In the genomic region with DNA sequence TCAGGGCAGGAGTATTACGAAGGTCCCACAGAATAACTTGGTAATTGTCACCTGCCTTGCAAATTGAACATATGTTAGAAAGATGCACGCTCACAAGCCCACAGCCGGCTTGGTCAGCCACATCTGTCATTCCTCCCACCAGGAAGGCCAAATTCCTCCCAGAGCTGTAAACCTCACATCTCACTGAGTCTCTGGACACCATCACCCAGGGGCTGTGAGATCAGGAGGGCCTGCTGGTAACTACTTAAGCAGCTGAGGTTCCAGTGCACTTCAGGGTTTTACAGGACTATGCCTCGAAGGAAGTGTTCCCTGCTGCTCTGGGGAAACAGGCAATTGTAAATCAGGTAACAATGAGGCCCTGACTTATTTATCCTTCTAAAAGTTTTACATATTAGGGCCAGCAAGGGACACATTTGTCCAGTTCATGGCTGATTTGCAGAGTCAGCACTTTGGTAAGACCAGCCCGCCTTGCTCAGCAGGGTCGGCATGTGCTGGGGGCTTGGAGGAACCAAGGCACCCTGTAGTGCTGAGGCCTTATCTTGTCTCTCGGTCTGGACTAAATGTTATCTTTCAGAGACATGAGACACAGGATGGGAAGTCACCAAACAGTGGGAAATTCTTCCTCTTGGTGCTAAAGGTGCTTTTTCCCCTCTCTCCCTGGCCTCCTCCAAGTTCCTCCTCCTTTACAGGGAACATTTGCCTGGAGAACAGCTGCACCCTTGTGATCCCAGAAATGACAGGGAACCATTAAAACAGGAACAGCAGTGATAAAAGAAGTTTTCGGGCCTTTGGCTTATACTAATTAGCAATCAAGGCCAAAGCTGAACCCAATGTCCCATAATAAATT, we compare ENCODE assay signal across 19 cellular contexts. TPM values are rescaled to one million over a fixed set of nuclear protein-coding genes. Genes with fewer than 3 reads are reported as not detected.
DNase-seq lines count a peak whose midpoint lies in the region; ATAC-seq, FAIRE-seq and TF ChIP-seq lines count a peak whose summit lies in the region.
"Had no signal": no experiment of that assay in that cellular context is flagged by ENCODE, and none has a peak within 500 bp of the region (broad histone marks: within the 10 kb centered on the region; RNA-seq: fewer than 3 reads in every experiment).

No MANE protein-coding gene starts in this region.

- TF ChIP-seq CTCF in astrocyte (IDR thresholded peaks at IDR 0.05; ENCODE audit: insufficient read depth, low read depth, low read length): no peak
- TF ChIP-seq CTCF in dorsolateral prefrontal cortex (IDR thresholded peaks at IDR 0.05 in 54 of 56, conservative IDR thresholded peaks at IDR 0.05 in 2 of 56; ENCODE audit: low read depth in 1 of 56, partially characterized antibody in 56 of 56): no peak
- TF ChIP-seq CTCF in GM10248 (IDR thresholded peaks at IDR 0.05; ENCODE audit: control extremely low read depth, extremely low read depth, low read depth, missing control alignments): no peak

- H4K20me1 ChIP-seq in astrocyte (ENCODE audit: insufficient read depth, low read length): no peaks in the 10 kb centered on the region

- no peak overlapping the region for H2BK120ac ChIP-seq in mesenchymal stem cell (ENCODE audit: low read depth, low read length)

- H3K9ac ChIP-seq in astrocyte (ENCODE audit: low read length) (no peak overlapping the region), mesenchymal stem cell (ENCODE audit: low read length) (no peak overlapping the region)
- H3K9ac ChIP-seq: GM23248 had no signal

- H4K8ac ChIP-seq in mesenchymal stem cell (ENCODE audit: low read length): peak overlapping the region; percentile 1

- peaks cover 11% of the 10 kb centered on the region for H3K36me3 Mint-ChIP-seq in astrocyte (ENCODE audit: low read depth, unreplicated experiment)

- no peak overlapping the region for H3K27ac Mint-ChIP-seq in astrocyte (ENCODE audit: unreplicated experiment)

- H3K9me3 ChIP-seq in astrocyte (ENCODE audit: insufficient read depth, low read depth, low read length): peaks cover 3% of the 10 kb centered on the region
- H3K9me3 ChIP-seq in mesenchymal stem cell (ENCODE audit: control insufficient read depth, low read length): no peaks in the 10 kb centered on the region

- no peak for ATAC-seq in HG03457 (IDR thresholded peaks at IDR 0.05; ENCODE audit: unreplicated experiment)
- ATAC-seq: GM12878 had no signal

- no peak overlapping the region for H3K4me3 Mint-ChIP-seq in astrocyte (ENCODE audit: unreplicated experiment)
- H3K4me3 Mint-ChIP-seq: CD4-positive, alpha-beta memory T cell had no signal

- peak overlapping the region; percentile 40 to 52 for H3K18ac ChIP-seq in mesenchymal stem cell (ENCODE audit: low read depth in 1 of 2, low read length in 2 of 2)

- H3K4ac ChIP-seq in mesenchymal stem cell (ENCODE audit: low read depth in 1 of 2, low read length in 2 of 2): peak overlapping the region in 1 of 2 experiments; percentile 5

- no peaks in the 10 kb centered on the region for H3K79me1 ChIP-seq in mesenchymal stem cell (replicated peaks; ENCODE audit: low read length, poor library complexity, severe bottlenecking)

- intact Hi-C loops in posterior vena cava (cut with DNase I) (no loop called here), dorsolateral prefrontal cortex (cut with DNase I) (no loop called here)

- no peak overlapping the region for H3K4me3 ChIP-seq in astrocyte (ENCODE audit: insufficient read depth, low read depth, low read length)
- H3K4me3 ChIP-seq in mesenchymal stem cell (ENCODE audit: insufficient read depth in 1 of 2, low read depth in 1 of 2, low read length in 2 of 2): no peak overlapping the region
- no peak overlapping the region for H3K4me3 ChIP-seq in dorsolateral prefrontal cortex
- H3K4me3 ChIP-seq: GM12878, GM23248 had no signal

- no peak overlapping the region for H3K23ac ChIP-seq in mesenchymal stem cell (ENCODE audit: low read length in 2 of 2)

- H2BK5ac ChIP-seq in mesenchymal stem cell (ENCODE audit: low read depth, low read length, poor library complexity, severe bottlenecking): no peak overlapping the region

- peaks cover 30% of the 10 kb centered on the region for H3K4me1 Mint-ChIP-seq in astrocyte (ENCODE audit: low read depth, unreplicated experiment)
- H3K4me1 Mint-ChIP-seq: CD4-positive, alpha-beta memory T cell had no signal

- peaks cover 17% of the 10 kb centered on the region for H3K4me1 ChIP-seq in astrocyte (ENCODE audit: insufficient read depth, low read length)
- peaks cover 14% of the 10 kb centered on the region for H3K4me1 ChIP-seq in mesenchymal stem cell (ENCODE audit: control insufficient read depth, insufficient read depth, low read depth, low read length)

- DNase-seq in activated effector memory CD4-positive, alpha-beta T cell treated with anti-CD3 and anti-CD28 coated beads, Interleukin-2, amount 50 U/mL, for 16 hours: peak; percentile 38
- DNase-seq in activated effector memory CD4-positive, alpha-beta T cell treated with Interleukin-2 at 50 U/mL for 16 hours: no peak
- DNase-seq in astrocyte (ENCODE audit: low read depth) (peak; percentile 11), mesenchymal stem cell (peak; percentile 39), posterior vena cava (ENCODE audit: low spot score) (peak; percentile 29), dorsolateral prefrontal cortex (no peak), GM10248 (ENCODE audit: extremely low spot score) (no peak)
- DNase-seq: CD4-positive, alpha-beta memory T cell; DMS79; GM23248; NCI-H1092; NCI-H2081 treated with DMSO at 0.1 percent for 48 hours; NCI-H510A treated with DMSO at 0.1 percent for 48 hours; NCI-H82 had no signal

- WGBS in mesenchymal stem cell: 39% methylated on average over 8 of the region's 8 CpGs

- H2AFZ ChIP-seq in astrocyte (ENCODE audit: low read depth, low read length) (no peak overlapping the region), mesenchymal stem cell (ENCODE audit: low read depth, low read length) (no peak overlapping the region)
- H2AFZ ChIP-seq: GM23248 had no signal

- POLR2A ChIA-PET in GM10248 (lab: Yijun Ruan, JAX): no interaction called here

- H2AK5ac ChIP-seq in mesenchymal stem cell (ENCODE audit: low read length, severe bottlenecking): no peak overlapping the region

- no peak overlapping the region for H4K91ac ChIP-seq in mesenchymal stem cell (ENCODE audit: low read length)

- H3K14ac ChIP-seq in mesenchymal stem cell (ENCODE audit: low read length in 2 of 2): no peak overlapping the region

- FAIRE-seq in astrocyte (lab: Jason Lieb, UNC): no peak
- FAIRE-seq: D721Med, G401.6, GM12878 had no signal

- H3K27me3 ChIP-seq in astrocyte (ENCODE audit: insufficient read depth, low read length) (no peaks in the 10 kb centered on the region), mesenchymal stem cell (ENCODE audit: control insufficient read depth in 1 of 2, insufficient read depth in 1 of 2, low read length in 2 of 2) (no peaks in the 10 kb centered on the region), dorsolateral prefrontal cortex (no peaks in the 10 kb centered on the region)

- H3K27me3 Mint-ChIP-seq in astrocyte (ENCODE audit: low read depth, unreplicated experiment): peaks cover 2% of the 10 kb centered on the region

- H3K36me3 ChIP-seq in astrocyte (ENCODE audit: insufficient read depth, low read length) (no peaks in the 10 kb centered on the region), mesenchymal stem cell (ENCODE audit: control insufficient read depth in 1 of 2, insufficient read depth in 2 of 2, low read depth in 1 of 2, low read length in 2 of 2) (peaks cover 5 to 8% of the 10 kb centered on the region in 2 experiments)

- H2BK15ac ChIP-seq in mesenchymal stem cell (ENCODE audit: low read depth, poor library complexity, severe bottlenecking): no peak overlapping the region

- CTCF ChIA-PET in GM10248 (lab: Yijun Ruan, JAX): no interaction called here

- no peaks in the 10 kb centered on the region for H3K9me3 Mint-ChIP-seq in astrocyte (ENCODE audit: unreplicated experiment)

- H3K79me2 ChIP-seq in astrocyte (ENCODE audit: insufficient read depth, low read length): no peaks in the 10 kb centered on the region

- no peak overlapping the region for H3K27ac ChIP-seq in astrocyte (ENCODE audit: low read depth, low read length)
- H3K27ac ChIP-seq in mesenchymal stem cell (ENCODE audit: low read length, poor library complexity, severe bottlenecking): no peak overlapping the region
- no peak overlapping the region for H3K27ac ChIP-seq in dorsolateral prefrontal cortex
- H3K27ac ChIP-seq: 22Rv1, GM23248 had no signal

- H3K4me2 ChIP-seq in astrocyte (ENCODE audit: low read length): no peak overlapping the region
- H3K4me2 ChIP-seq in mesenchymal stem cell (ENCODE audit: low read length, poor library complexity, severe bottlenecking): no peak overlapping the region

- H2BK12ac ChIP-seq in mesenchymal stem cell (ENCODE audit: low read length in 2 of 2): peak overlapping the region in 1 of 2 experiments; percentile 4

RNA-seq across cellular contexts. Expression of gene PYROXD2, which starts 34.3 kb away (rescaled TPM):
- total RNA-seq in astrocyte: 4.5 TPM in 2 replicates
- polyA plus RNA-seq in mesenchymal stem cell (2013, experiment 1 of 2): 4.8 TPM
- polyA plus RNA-seq in mesenchymal stem cell (2013, experiment 2 of 2): 5.4 TPM
- 1 to 10 TPM; 7.0 to 9.6 TPM for total RNA-seq in posterior vena cava
- total RNA-seq in dorsolateral prefrontal cortex: 10 to 100 TPM in 88 of 120 experiments, 1 to 10 TPM in 32; 5.9 to 27.4 (median 12.6) TPM

Comparison
In these comparisons a context has a peak if more than half of its experiments do, and no peak if none do; other contexts are left out.
1. DNase-seq: peak in activated effector memory CD4-positive, alpha-beta T cell treated with anti-CD3 and anti-CD28 coated beads, Interleukin-2, amount 50 U/mL, for 16 hours (single experiment), astrocyte (single experiment), mesenchymal stem cell (single experiment) and posterior vena cava (single experiment); none in activated effector memory CD4-positive, alpha-beta T cell treated with Interleukin-2 at 50 U/mL for 16 hours (single experiment), dorsolateral prefrontal cortex (0 of 10) and GM10248 (single experiment).